17 cellular contexts compared by ENCODE assay signal in the genomic region with DNA sequence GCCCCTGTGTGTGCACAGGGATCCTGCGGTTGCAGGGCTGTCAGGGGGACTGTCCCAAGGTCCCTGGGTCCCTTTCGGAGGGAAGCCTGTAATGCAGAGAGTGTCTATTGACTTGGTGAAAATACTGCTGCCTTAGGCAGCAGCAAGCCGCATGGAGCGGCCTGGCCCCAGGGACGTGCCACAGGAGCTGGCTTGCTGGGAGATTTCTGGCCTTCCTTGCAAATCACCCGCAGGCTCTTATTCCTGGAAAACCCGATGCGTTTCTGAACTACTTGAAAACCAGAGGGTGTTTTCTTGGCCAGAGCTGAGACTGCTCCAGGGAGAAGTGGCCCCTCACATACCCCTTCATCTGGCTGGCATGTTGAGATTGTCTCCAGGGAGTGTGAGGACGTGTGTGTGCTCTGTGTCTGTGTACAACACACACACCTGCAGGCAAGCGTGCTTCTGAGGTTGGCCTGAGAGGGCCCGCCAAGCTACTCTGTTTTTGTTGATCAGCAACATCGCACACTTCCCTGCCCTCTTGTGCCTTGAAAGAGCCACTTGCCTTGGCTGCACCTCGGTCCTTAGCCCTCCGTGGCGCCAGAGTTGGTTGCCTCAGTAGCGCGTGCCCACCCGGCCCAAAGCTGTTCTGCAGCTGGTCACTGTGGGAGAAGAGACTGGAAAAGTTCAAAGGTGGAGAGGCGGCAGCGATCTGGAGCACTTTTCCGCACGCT. TPM values are rescaled to one million over a fixed set of nuclear protein-coding genes. Genes with fewer than 3 reads are reported as not detected.
"Had no signal": no experiment of that assay in that cellular context is flagged by ENCODE, and none has a peak within 500 bp of the region (broad histone marks: within the 10 kb centered on the region; RNA-seq: fewer than 3 reads in every experiment).

No MANE protein-coding gene starts in this region.

- H3K4me3 ChIP-seq: neural progenitor cell, ovary, SK-N-MC had no signal

- H3K27ac Mint-ChIP-seq: activated T-helper 1 cell treated with anti-CD3 and anti-CD28 coated beads, Interleukin-12 subunit alpha, Interleukin-12 subunit beta, Interleukin-2, Interleukin-4 antibody, amounts not matched to agents 30 ng/mL and 10 ng/mL and 1 ng/mL, durations not matched to agents 14 hours and 24 hours and 36 hours; effector memory CD8-positive, alpha-beta T cell; mesothelial cell of epicardium; T-cell had no signal

- H3K27me3 ChIP-seq: ovary had no signal

- DNase-seq: effector memory CD8-positive, alpha-beta T cell; foreskin keratinocyte; glutamatergic neuron; kidney; ovary; stimulated activated CD4-positive, alpha-beta T cell treated with anti-CD3 and anti-CD28 coated beads, Interleukin-2, amount 100 ng/mL, for 24 hours; T-cell; T1000 had no signal

- H3K9me3 Mint-ChIP-seq: activated T-helper 1 cell treated with anti-CD3 and anti-CD28 coated beads, Interleukin-12 subunit alpha, Interleukin-12 subunit beta, Interleukin-2, Interleukin-4 antibody, amounts not matched to agents 30 ng/mL and 10 ng/mL and 1 ng/mL, durations not matched to agents 14 hours and 24 hours and 36 hours; central memory CD8-positive, alpha-beta T cell; effector memory CD8-positive, alpha-beta T cell; mesothelial cell of epicardium; neural progenitor cell; T-cell had no signal

- H3K4me3 Mint-ChIP-seq: activated T-helper 1 cell treated with anti-CD3 and anti-CD28 coated beads, Interleukin-12 subunit alpha, Interleukin-12 subunit beta, Interleukin-2, Interleukin-4 antibody, amounts not matched to agents 30 ng/mL and 10 ng/mL and 1 ng/mL, durations not matched to agents 14 hours and 24 hours and 36 hours; central memory CD8-positive, alpha-beta T cell; effector memory CD8-positive, alpha-beta T cell; mesothelial cell of epicardium; neural progenitor cell; T-cell had no signal

- H3K4me1 Mint-ChIP-seq: central memory CD8-positive, alpha-beta T cell had no signal

- H2AFZ ChIP-seq: neural progenitor cell had no signal

- H3K36me3 ChIP-seq: neural progenitor cell, ovary had no signal

- ATAC-seq: activated CD4-positive, CD25-positive, alpha-beta regulatory T cell treated with anti-CD3 and anti-CD28 coated beads, Interleukin-2, amount 50 U/mL, for 24 hours; effector memory CD8-positive, alpha-beta T cell; foreskin keratinocyte; T-cell had no signal

- H3K9ac ChIP-seq: neural progenitor cell had no signal

- H3K36me3 Mint-ChIP-seq: mesothelial cell of epicardium, neural progenitor cell, T-cell had no signal

- H3K4me1 ChIP-seq: foreskin keratinocyte had no signal

- H3K4me2 ChIP-seq: neural progenitor cell had no signal

- H3K9me3 ChIP-seq: ovary had no signal

- FAIRE-seq: kidney had no signal

- H3K27ac ChIP-seq: foreskin keratinocyte, neural progenitor cell, ovary, SK-N-MC had no signal

RNA-seq across cellular contexts. Expression of a gene that starts 10.5 kb away (rescaled TPM):
- total RNA-seq: activated CD8-positive, alpha-beta memory T cell treated with anti-CD3 and anti-CD28 coated beads for 36 hours; activated T-helper 1 cell treated with anti-CD3 and anti-CD28 coated beads, Interleukin-12 subunit alpha, Interleukin-12 subunit beta, Interleukin-2, Interleukin-4 antibody, amounts not matched to agents 30 ng/mL and 10 ng/mL and 1 ng/mL, durations not matched to agents 14 hours and 24 hours and 36 hours had no signal

RNA-seq across cellular contexts. Expression of a gene that starts 58.3 kb away (rescaled TPM):
- total RNA-seq: activated CD8-positive, alpha-beta memory T cell treated with anti-CD3 and anti-CD28 coated beads for 36 hours; activated T-helper 1 cell treated with anti-CD3 and anti-CD28 coated beads, Interleukin-12 subunit alpha, Interleukin-12 subunit beta, Interleukin-2, Interleukin-4 antibody, amounts not matched to agents 30 ng/mL and 10 ng/mL and 1 ng/mL, durations not matched to agents 14 hours and 24 hours and 36 hours; foreskin keratinocyte; kidney; lower leg skin; mesothelial cell of epicardium; ovary; T-cell; urinary bladder had no signal
- polyA plus RNA-seq: foreskin keratinocyte, ovary, urinary bladder had no signal
